ENCODE assay signal across 8 cellular contexts in the genomic region with DNA sequence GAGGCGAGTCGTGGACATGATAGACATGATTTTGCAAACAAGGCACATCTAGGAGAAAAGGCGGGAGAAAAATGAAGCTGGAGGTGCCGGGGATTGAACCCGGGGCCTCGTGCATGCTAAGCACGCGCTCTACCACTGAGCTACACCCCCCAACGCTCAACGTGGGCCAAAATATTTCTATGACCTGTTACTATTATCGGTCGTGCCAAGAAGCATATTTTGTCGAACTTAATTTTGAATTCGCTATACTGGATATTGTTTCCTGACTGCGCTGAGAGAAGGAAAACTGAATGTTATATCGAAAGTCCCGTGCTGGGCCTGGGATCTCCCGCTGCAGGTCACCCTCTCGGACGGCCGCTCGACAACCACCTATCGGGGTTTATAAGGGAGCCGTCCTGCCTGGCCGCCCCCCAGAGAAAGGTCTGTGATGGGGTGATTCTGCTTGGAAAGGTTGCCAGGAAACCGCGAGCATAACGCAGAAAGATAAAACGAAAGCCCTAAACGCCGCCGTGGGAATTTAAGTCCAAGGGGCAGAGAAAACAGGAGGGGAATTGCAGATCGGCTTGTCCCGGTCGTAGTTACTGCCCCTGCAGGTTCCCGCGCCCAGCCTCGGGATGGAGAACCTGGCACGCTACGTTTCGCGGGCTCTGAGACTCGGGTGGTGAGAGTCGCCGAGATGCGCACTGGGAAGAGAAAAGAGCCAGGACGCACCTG.
DNase-seq lines count a peak whose midpoint lies in the region; ATAC-seq and TF ChIP-seq lines count a peak whose summit lies in the region.

No MANE protein-coding gene starts in this region.

- H3K27me3 ChIP-seq in HUES48 (ENCODE audit: control insufficient read depth, insufficient read depth, low read length), result peaks cover 8% of the 10 kb centered on the region; the same call in 1 of the 2 replicates
- no peaks in the 10 kb centered on the region for H3K27me3 ChIP-seq in OCI-LY3 (ENCODE audit: low read depth, low read length)
- no peaks in the 10 kb centered on the region for H3K27me3 ChIP-seq in esophagus (ENCODE audit: control insufficient read depth in 1 of 2, insufficient read depth in 2 of 2, low read length in 2 of 2)
- no peaks in the 10 kb centered on the region for H3K27me3 ChIP-seq in mucosa of stomach (ENCODE audit: control insufficient read depth, insufficient read depth, low read length)

- no peak for ATAC-seq in GM18868 (IDR thresholded peaks at IDR 0.05; ENCODE audit: unreplicated experiment)

- peak overlapping the region; percentile 88 for H3K4me2 ChIP-seq in OCI-LY3 (ENCODE audit: low read length)

- H3K4me1 ChIP-seq in HUES48 (ENCODE audit: control insufficient read depth, insufficient read depth, low read length) (peaks cover 6% of the 10 kb centered on the region), OCI-LY3 (ENCODE audit: low read length) (peaks cover 15% of the 10 kb centered on the region), esophagus (ENCODE audit: control insufficient read depth in 2 of 2, insufficient read depth in 2 of 2, low read length in 1 of 2) (peaks cover 0 to 3% of the 10 kb centered on the region in 2 donors), mucosa of stomach (ENCODE audit: control insufficient read depth, insufficient read depth, low read length) (peaks cover 5% of the 10 kb centered on the region)

- H3K36me3 ChIP-seq in HUES48 (ENCODE audit: control insufficient read depth, insufficient read depth, low read length) (no peaks in the 10 kb centered on the region), OCI-LY3 (replicated peaks; ENCODE audit: low read depth, low read length) (no peaks in the 10 kb centered on the region), esophagus (ENCODE audit: control insufficient read depth in 2 of 2, insufficient read depth in 2 of 2, low read length in 1 of 2) (no peaks in the 10 kb centered on the region), mucosa of stomach (ENCODE audit: control insufficient read depth, insufficient read depth, low read length) (no peaks in the 10 kb centered on the region)

- H2AFZ ChIP-seq in OCI-LY3 (ENCODE audit: low read depth, low read length), result peak overlapping the region; percentile 85

- H4K20me1 ChIP-seq in OCI-LY3 (ENCODE audit: insufficient read depth, low read length), result no peaks in the 10 kb centered on the region

- WGBS in esophagus, 2 donors, result 1% methylated on average over 47 of the region's 47 CpGs

- no peaks in the 10 kb centered on the region for H3K79me2 ChIP-seq in OCI-LY3 (ENCODE audit: low read length)

- TF ChIP-seq CTCF in OCI-LY3 (IDR thresholded peaks at IDR 0.05; ENCODE audit: low read depth, low read length), result no peak

- H3K4me3 ChIP-seq in HUES48 (ENCODE audit: low read depth, low read length), result peak overlapping the region; percentile 94
- H3K4me3 ChIP-seq in OCI-LY3 (ENCODE audit: low read length), result peak overlapping the region; percentile 77
- H3K4me3 ChIP-seq in esophagus (ENCODE audit: low read depth in 1 of 2, low read length in 2 of 2), result peak overlapping the region; percentile 70 to 95
- peak overlapping the region; percentile 80 for H3K4me3 ChIP-seq in mucosa of stomach (ENCODE audit: low read length)

- peak overlapping the region; percentile 12 for H3K27ac ChIP-seq in HUES48 (ENCODE audit: low read depth, low read length)
- H3K27ac ChIP-seq in OCI-LY3 (ENCODE audit: low read length), result no peak overlapping the region
- peak overlapping the region; percentile 65 to 81 for H3K27ac ChIP-seq in esophagus (ENCODE audit: low read depth in 2 of 2, low read length in 1 of 2)

- H3K9ac ChIP-seq in HUES48 (ENCODE audit: low read depth, low read length), result peak overlapping the region; percentile 66
- H3K9ac ChIP-seq in OCI-LY3 (ENCODE audit: low read length), result no peak overlapping the region
- peak overlapping the region; percentile 66 for H3K9ac ChIP-seq in mucosa of stomach (ENCODE audit: low read length)

- H3K9me3 ChIP-seq in HUES48 (ENCODE audit: control insufficient read depth, insufficient read depth, low read length), result 0 out of 2 replicates have a peak, but pooled peaks cover 2% of the 10 kb centered on the region
- H3K9me3 ChIP-seq in OCI-LY3 (ENCODE audit: insufficient read depth, low read length), result peaks cover 13% of the 10 kb centered on the region; the same call in 1 of the 2 replicates
- no peaks in the 10 kb centered on the region for H3K9me3 ChIP-seq in esophagus (ENCODE audit: control insufficient read depth in 2 of 2, insufficient read depth in 1 of 2, low read depth in 1 of 2, low read length in 1 of 2)
- H3K9me3 ChIP-seq in mucosa of stomach (ENCODE audit: control insufficient read depth, low read length), result no peaks in the 10 kb centered on the region

- DNase-seq in GM03348 (ENCODE audit: low spot score) (peak; percentile 78), activated T-cell treated with anti-CD3 and anti-CD28 coated beads for 48 hours (ENCODE audit: low read depth) (peak; percentile 78)
- peak; percentile 62 to 74 for DNase-seq in stimulated activated CD8-positive, alpha-beta memory T cell treated with anti-CD3 and anti-CD28 coated beads, Interleukin-4, amount 100 ng/mL, for 1 hour (ENCODE audit: low read depth in 2 of 2, low spot score in 1 of 2)
